16 cellular contexts compared by ENCODE assay signal in the genomic region with DNA sequence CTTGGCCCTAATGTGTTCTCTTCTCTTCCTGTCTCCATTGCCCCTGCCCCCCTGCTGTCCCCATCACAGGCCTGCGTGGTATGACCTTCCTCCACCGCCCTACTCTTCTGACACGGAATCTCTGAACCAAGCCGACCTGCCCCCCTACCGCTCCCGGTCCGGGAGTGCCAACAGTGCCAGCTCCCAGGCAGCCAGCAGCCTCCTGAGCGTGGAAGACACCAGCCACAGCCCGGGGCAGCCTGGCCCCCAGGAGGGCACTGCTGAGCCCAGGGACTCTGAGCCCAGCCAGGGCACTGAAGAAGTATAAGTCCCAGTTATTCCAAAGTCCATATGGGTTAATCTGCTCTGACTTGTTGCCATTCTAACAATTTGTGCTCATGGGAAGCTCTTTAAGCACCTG.
DNase-seq lines count a peak whose midpoint lies in the region; ATAC-seq and TF ChIP-seq lines count a peak whose summit lies in the region.
"Had no signal": no experiment of that assay in that cellular context is flagged by ENCODE, and none has a peak within 500 bp of the region (broad histone marks: within the 10 kb centered on the region; RNA-seq: fewer than 3 reads in every experiment).

No MANE protein-coding gene starts in this region.

- H3K27ac ChIP-seq in heart right ventricle (no peak overlapping the region), trophoblast cell (ENCODE audit: low read depth, low read length) (no peak overlapping the region), uterus (peak overlapping the region in 1 of 2 donors; percentile 74)
- H3K27ac ChIP-seq: BLaER1 had no signal

- H3K27me3 ChIP-seq in heart right ventricle (no peaks in the 10 kb centered on the region), trophoblast cell (ENCODE audit: insufficient read depth, low read length) (no peaks in the 10 kb centered on the region), uterus (no peaks in the 10 kb centered on the region)
- H3K27me3 ChIP-seq: BLaER1 had no signal

- no peaks in the 10 kb centered on the region for H3K79me2 ChIP-seq in trophoblast cell (ENCODE audit: control insufficient read depth, insufficient read depth, low read length, poor library complexity)

- WGBS in heart right ventricle, 2 donors: 93 to 94% methylated on average over 9 of the region's 9 CpGs
- WGBS in trophoblast cell (ENCODE audit: extremely low coverage, insufficient coverage, insufficient read length): no CpG with 5 or more reads among the region's 9 CpGs

- no peak overlapping the region for H2AFZ ChIP-seq in trophoblast cell (ENCODE audit: insufficient read depth, low read length, poor library complexity)

- H3K36me3 ChIP-seq in heart right ventricle: peaks cover 0 to 3% (median 0%) of the 10 kb centered on the region in 9 donors
- H3K36me3 ChIP-seq in trophoblast cell (ENCODE audit: control insufficient read depth in 1 of 2, insufficient read depth in 2 of 2, low read length in 2 of 2): peaks cover 0 to 3% of the 10 kb centered on the region in 2 experiments
- H3K36me3 ChIP-seq in uterus: no peaks in the 10 kb centered on the region

- H3K4ac ChIP-seq in trophoblast cell (ENCODE audit: low read depth, low read length): no peak overlapping the region

- no peaks in the 10 kb centered on the region for H3K79me1 ChIP-seq in trophoblast cell (ENCODE audit: low read length)

- no peak overlapping the region for H4K12ac ChIP-seq in trophoblast cell (ENCODE audit: low read depth, low read length)

- DNase-seq in cardiac septum (ENCODE audit: low spot score) (peak; percentile 43), heart right ventricle (no peak), mesothelial cell of epicardium (ENCODE audit: low spot score in 2 of 2, unreplicated experiment in 2 of 2) (no peak), trophoblast cell (no peak), hippocampal formation (lab: John Stamatoyannopoulos, UW) (no peak), uterus (no peak), GOT3 (lab: John Stamatoyannopoulos, UW) (no peak)
- DNase-seq: 8988T; AML-193; Caco-2; CD8-positive, alpha-beta memory T cell; DND-41; GDM1 had no signal

- peaks cover 20% of the 10 kb centered on the region for H3K36me3 Mint-ChIP-seq in mesothelial cell of epicardium
- H3K36me3 Mint-ChIP-seq: CD8-positive, alpha-beta memory T cell had no signal

- peak overlapping the region; percentile 2 for H2BK120ac ChIP-seq in trophoblast cell (ENCODE audit: insufficient read depth, low read length, poor library complexity)

- peaks cover 7% of the 10 kb centered on the region for H3K9me3 Mint-ChIP-seq in mesothelial cell of epicardium
- H3K9me3 Mint-ChIP-seq: CD8-positive, alpha-beta memory T cell had no signal

- peaks cover 0 to 39% (median 10%) of the 10 kb centered on the region in 9 donors for H3K4me1 ChIP-seq in heart right ventricle
- H3K4me1 ChIP-seq in trophoblast cell (ENCODE audit: control insufficient read depth in 1 of 2, insufficient read depth in 2 of 2, low read length in 2 of 2): peaks cover 9 to 13% of the 10 kb centered on the region in 2 experiments
- peaks cover 10 to 12% of the 10 kb centered on the region in 2 donors for H3K4me1 ChIP-seq in uterus
- H3K4me1 ChIP-seq: BLaER1, Caco-2 had no signal

- H3K27me3 Mint-ChIP-seq in mesothelial cell of epicardium (ENCODE audit: low read depth): no peaks in the 10 kb centered on the region

- TF ChIP-seq CTCF in heart right ventricle (IDR thresholded peaks at IDR 0.05): no peak
- TF ChIP-seq CTCF in mesothelial cell of epicardium (IDR thresholded peaks at IDR 0.05; ENCODE audit: unreplicated experiment): no peak
- no peak for TF ChIP-seq CTCF in uterus (IDR thresholded peaks at IDR 0.05)

- H4K8ac ChIP-seq in trophoblast cell (ENCODE audit: low read depth, low read length): no peak overlapping the region

- no peak overlapping the region for H3K14ac ChIP-seq in trophoblast cell (ENCODE audit: low read length)

- no peak for TF ChIP-seq POLR2A in uterus (IDR thresholded peaks at IDR 0.05)

- no peak overlapping the region for H3K4me3 Mint-ChIP-seq in mesothelial cell of epicardium
- H3K4me3 Mint-ChIP-seq: CD8-positive, alpha-beta memory T cell had no signal

- no peak overlapping the region for H2BK5ac ChIP-seq in trophoblast cell (ENCODE audit: low read depth, low read length, poor library complexity)

- H3K9me3 ChIP-seq in heart right ventricle (no peaks in the 10 kb centered on the region), trophoblast cell (ENCODE audit: insufficient read depth, low read depth, low read length) (peaks cover 2% of the 10 kb centered on the region), uterus (no peaks in the 10 kb centered on the region)
- H3K9me3 ChIP-seq: BLaER1, Caco-2 had no signal

- no peak overlapping the region for H2AK5ac ChIP-seq in trophoblast cell (ENCODE audit: low read length)

- H3K4me3 ChIP-seq in heart right ventricle: no peak overlapping the region
- no peak overlapping the region for H3K4me3 ChIP-seq in trophoblast cell (ENCODE audit: low read depth, low read length)
- no peak overlapping the region for H3K4me3 ChIP-seq in uterus
- H3K4me3 ChIP-seq: BLaER1 had no signal

- H3K4me1 Mint-ChIP-seq in mesothelial cell of epicardium: peaks cover 52% of the 10 kb centered on the region

- no peak overlapping the region for H3K4me2 ChIP-seq in trophoblast cell (ENCODE audit: low read length)
- H3K4me2 ChIP-seq: BLaER1 had no signal

- H3K9ac ChIP-seq in trophoblast cell (ENCODE audit: low read length): no peak overlapping the region
- H3K9ac ChIP-seq: BLaER1 had no signal

- H4K91ac ChIP-seq in trophoblast cell (ENCODE audit: low read depth, low read length): no peak overlapping the region

- ATAC-seq in heart right ventricle (no peak), GM21786 (IDR thresholded peaks at IDR 0.05; ENCODE audit: unreplicated experiment) (no peak)
- ATAC-seq: HCT116 had no signal

- intact Hi-C loops in cardiac septum (cut with DNase I) (no loop called here), heart right ventricle (cut with DNase I) (no loop called here), uterus (cut with DNase I; ENCODE audit: low total_unique reads) (no loop called here)

- H3K27ac Mint-ChIP-seq in mesothelial cell of epicardium: peak overlapping the region; percentile 81
- H3K27ac Mint-ChIP-seq: CD8-positive, alpha-beta memory T cell had no signal

- no peak overlapping the region for H3K23ac ChIP-seq in trophoblast cell (ENCODE audit: low read length)

- no peak overlapping the region for H3K18ac ChIP-seq in trophoblast cell (ENCODE audit: low read length)

- H2BK12ac ChIP-seq in trophoblast cell (ENCODE audit: low read length): no peak overlapping the region
